In the genomic region with DNA sequence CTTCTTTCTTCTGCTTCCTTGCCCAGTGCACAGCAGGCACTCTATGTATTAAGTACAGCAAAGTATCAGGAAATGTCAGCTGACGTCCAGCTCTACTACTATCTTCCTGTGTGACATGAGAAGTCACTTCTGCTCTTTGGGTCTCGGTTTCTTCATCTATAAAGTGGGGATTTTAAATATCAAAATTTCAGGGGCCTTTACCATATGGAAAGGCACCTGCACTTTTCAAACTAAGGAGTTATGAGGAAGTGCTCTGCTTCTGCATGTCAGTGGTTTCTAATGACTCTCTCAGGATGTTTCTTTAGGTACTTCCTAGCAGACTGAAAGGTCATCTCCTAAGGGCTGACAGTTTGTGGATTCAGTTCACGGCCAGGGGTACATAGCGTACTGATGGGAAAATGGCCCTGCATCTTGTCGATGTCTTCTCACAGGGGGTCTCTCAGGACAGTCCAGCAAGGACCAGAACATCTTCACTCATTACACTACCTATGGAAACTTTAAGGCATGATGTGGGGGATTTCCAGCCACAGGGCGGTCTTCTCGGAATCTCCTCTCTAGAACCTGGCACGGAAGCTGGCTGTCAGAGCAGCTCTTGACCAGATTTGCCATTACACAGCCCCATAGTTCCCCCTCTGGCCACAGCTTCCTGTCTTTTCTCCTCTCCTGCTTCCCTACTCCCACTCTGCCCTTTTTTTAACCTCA, we compare ENCODE assay signal across 1 cellular context.
TF ChIP-seq lines count a peak whose summit lies in the region.

No MANE protein-coding gene starts in this region.

TF ChIP-seq in GM12878, 131 proteins besides CTCF, POLR2A, EP300 and RAD21 (continued from another document):
- TF ChIP-seq, protein P1, sequence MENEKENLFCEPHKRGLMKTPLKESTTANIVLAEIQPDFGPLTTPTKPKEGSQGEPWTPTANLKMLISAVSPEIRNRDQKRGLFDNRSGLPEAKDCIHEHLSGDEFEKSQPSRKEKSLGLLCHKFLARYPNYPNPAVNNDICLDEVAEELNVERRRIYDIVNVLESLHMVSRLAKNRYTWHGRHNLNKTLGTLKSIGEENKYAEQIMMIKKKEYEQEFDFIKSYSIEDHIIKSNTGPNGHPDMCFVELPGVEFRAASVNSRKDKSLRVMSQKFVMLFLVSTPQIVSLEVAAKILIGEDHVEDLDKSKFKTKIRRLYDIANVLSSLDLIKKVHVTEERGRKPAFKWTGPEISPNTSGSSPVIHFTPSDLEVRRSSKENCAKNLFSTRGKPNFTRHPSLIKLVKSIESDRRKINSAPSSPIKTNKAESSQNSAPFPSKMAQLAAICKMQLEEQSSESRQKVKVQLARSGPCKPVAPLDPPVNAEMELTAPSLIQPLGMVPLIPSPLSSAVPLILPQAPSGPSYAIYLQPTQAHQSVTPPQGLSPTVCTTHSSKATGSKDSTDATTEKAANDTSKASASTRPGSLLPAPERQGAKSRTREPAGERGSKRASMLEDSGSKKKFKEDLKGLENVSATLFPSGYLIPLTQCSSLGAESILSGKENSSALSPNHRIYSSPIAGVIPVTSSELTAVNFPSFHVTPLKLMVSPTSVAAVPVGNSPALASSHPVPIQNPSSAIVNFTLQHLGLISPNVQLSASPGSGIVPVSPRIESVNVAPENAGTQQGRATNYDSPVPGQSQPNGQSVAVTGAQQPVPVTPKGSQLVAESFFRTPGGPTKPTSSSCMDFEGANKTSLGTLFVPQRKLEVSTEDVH (IDR thresholded peaks at IDR 0.05; ENCODE audit: low read depth, partially characterized antibody) = no peak
- TF ChIP-seq SPI1 (IDR thresholded peaks at IDR 0.05; ENCODE audit: borderline replicate concordance, insufficient read depth, low read depth, low read length) (peak; percentile 88), IKZF1 (conservative IDR thresholded peaks at IDR 0.05) (peak; percentile 96), ATF7 (IDR thresholded peaks at IDR 0.05; ENCODE audit: low read depth) (peak; percentile 39; the same call in 1 of the 2 replicates), BCL11A (IDR thresholded peaks at IDR 0.05; ENCODE audit: low read depth, low read length) (peak; percentile 76; the same call in 1 of the 2 replicates), POU2F2 (IDR thresholded peaks at IDR 0.05; ENCODE audit: borderline replicate concordance, low read depth, low read length) (0 out of 3 replicates have a peak, but pooled peaks have one; percentile 9), ZSCAN29 (IDR thresholded peaks at IDR 0.05) (no peak), MTA2 (IDR thresholded peaks at IDR 0.05; ENCODE audit: low read depth) (peak; percentile 69), RUNX3 (IDR thresholded peaks at IDR 0.05; ENCODE audit: low read length) (peak; percentile 54), GATAD2B (conservative IDR thresholded peaks at IDR 0.05; ENCODE audit: low read depth) (peak; percentile 71; the same call in 1 of the 2 replicates), NR2F1 (conservative IDR thresholded peaks at IDR 0.05) (peak; percentile 87), NFIC (IDR thresholded peaks at IDR 0.05; ENCODE audit: low read depth, low read length) (peak; percentile 62; the same call in 1 of the 2 replicates), NBN (IDR thresholded peaks at IDR 0.05) (0 out of 2 replicates have a peak, but pooled peaks have one; percentile 23), RELA (IDR thresholded peaks at IDR 0.05; ENCODE audit: borderline replicate concordance, partially characterized antibody) (peak; percentile 81), BMI1 (IDR thresholded peaks at IDR 0.05; ENCODE audit: borderline replicate concordance) (0 out of 2 replicates have a peak, but pooled peaks have one; percentile 20), GABPA (IDR thresholded peaks at IDR 0.05; ENCODE audit: low read depth) (no peak), TARDBP (IDR thresholded peaks at IDR 0.05; ENCODE audit: borderline replicate concordance) (no peak), IKZF2 (IDR thresholded peaks at IDR 0.05) (peak; percentile 94 to 95), PAX5 (IDR thresholded peaks at IDR 0.05; ENCODE audit: borderline replicate concordance, low read depth, low read length) (0 out of 2 replicates have a peak, but pooled peaks have one; percentile 38), TCF12 (IDR thresholded peaks at IDR 0.05; ENCODE audit: low read depth, low read length) (0 out of 2 replicates have a peak, but pooled peaks have one; percentile 53), ZNF24 (IDR thresholded peaks at IDR 0.05) (0 out of 2 replicates have a peak, but pooled peaks have one; percentile 8), DPF2 (IDR thresholded peaks at IDR 0.05) (peak; percentile 75), MTA3 (IDR thresholded peaks at IDR 0.05; ENCODE audit: borderline replicate concordance, low read length) (no peak), BHLHE40 (IDR thresholded peaks at IDR 0.05; ENCODE audit: borderline replicate concordance in 1 of 2, low read depth in 2 of 2, low read length in 1 of 2) (0 out of 4 replicates have a peak, but pooled peaks of 1 of the 2 experiments have one; percentile 28), EED (IDR thresholded peaks at IDR 0.05; ENCODE audit: low read depth) (peak; percentile 79; the same call in 1 of the 2 replicates), NR2C1 (IDR thresholded peaks at IDR 0.05) (no peak)
- TF ChIP-seq, protein P2, sequence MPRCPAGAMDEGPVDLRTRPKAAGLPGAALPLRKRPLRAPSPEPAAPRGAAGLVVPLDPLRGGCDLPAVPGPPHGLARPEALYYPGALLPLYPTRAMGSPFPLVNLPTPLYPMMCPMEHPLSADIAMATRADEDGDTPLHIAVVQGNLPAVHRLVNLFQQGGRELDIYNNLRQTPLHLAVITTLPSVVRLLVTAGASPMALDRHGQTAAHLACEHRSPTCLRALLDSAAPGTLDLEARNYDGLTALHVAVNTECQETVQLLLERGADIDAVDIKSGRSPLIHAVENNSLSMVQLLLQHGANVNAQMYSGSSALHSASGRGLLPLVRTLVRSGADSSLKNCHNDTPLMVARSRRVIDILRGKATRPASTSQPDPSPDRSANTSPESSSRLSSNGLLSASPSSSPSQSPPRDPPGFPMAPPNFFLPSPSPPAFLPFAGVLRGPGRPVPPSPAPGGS (IDR thresholded peaks at IDR 0.05; ENCODE audit: borderline replicate concordance, insufficient read depth, low read depth, low read length, poor library complexity, severe bottlenecking) = no peak
- TF ChIP-seq, protein P3, sequence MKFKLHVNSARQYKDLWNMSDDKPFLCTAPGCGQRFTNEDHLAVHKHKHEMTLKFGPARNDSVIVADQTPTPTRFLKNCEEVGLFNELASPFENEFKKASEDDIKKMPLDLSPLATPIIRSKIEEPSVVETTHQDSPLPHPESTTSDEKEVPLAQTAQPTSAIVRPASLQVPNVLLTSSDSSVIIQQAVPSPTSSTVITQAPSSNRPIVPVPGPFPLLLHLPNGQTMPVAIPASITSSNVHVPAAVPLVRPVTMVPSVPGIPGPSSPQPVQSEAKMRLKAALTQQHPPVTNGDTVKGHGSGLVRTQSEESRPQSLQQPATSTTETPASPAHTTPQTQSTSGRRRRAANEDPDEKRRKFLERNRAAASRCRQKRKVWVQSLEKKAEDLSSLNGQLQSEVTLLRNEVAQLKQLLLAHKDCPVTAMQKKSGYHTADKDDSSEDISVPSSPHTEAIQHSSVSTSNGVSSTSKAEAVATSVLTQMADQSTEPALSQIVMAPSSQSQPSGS (IDR thresholded peaks at IDR 0.05; ENCODE audit: low read length) = peak; percentile 52
- TF ChIP-seq, protein P4, sequence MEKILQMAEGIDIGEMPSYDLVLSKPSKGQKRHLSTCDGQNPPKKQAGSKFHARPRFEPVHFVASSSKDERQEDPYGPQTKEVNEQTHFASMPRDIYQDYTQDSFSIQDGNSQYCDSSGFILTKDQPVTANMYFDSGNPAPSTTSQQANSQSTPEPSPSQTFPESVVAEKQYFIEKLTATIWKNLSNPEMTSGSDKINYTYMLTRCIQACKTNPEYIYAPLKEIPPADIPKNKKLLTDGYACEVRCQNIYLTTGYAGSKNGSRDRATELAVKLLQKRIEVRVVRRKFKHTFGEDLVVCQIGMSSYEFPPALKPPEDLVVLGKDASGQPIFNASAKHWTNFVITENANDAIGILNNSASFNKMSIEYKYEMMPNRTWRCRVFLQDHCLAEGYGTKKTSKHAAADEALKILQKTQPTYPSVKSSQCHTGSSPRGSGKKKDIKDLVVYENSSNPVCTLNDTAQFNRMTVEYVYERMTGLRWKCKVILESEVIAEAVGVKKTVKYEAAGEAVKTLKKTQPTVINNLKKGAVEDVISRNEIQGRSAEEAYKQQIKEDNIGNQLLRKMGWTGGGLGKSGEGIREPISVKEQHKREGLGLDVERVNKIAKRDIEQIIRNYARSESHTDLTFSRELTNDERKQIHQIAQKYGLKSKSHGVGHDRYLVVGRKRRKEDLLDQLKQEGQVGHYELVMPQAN (conservative IDR thresholded peaks at IDR 0.05) = peak; percentile 54
- TF ChIP-seq, protein P5, sequence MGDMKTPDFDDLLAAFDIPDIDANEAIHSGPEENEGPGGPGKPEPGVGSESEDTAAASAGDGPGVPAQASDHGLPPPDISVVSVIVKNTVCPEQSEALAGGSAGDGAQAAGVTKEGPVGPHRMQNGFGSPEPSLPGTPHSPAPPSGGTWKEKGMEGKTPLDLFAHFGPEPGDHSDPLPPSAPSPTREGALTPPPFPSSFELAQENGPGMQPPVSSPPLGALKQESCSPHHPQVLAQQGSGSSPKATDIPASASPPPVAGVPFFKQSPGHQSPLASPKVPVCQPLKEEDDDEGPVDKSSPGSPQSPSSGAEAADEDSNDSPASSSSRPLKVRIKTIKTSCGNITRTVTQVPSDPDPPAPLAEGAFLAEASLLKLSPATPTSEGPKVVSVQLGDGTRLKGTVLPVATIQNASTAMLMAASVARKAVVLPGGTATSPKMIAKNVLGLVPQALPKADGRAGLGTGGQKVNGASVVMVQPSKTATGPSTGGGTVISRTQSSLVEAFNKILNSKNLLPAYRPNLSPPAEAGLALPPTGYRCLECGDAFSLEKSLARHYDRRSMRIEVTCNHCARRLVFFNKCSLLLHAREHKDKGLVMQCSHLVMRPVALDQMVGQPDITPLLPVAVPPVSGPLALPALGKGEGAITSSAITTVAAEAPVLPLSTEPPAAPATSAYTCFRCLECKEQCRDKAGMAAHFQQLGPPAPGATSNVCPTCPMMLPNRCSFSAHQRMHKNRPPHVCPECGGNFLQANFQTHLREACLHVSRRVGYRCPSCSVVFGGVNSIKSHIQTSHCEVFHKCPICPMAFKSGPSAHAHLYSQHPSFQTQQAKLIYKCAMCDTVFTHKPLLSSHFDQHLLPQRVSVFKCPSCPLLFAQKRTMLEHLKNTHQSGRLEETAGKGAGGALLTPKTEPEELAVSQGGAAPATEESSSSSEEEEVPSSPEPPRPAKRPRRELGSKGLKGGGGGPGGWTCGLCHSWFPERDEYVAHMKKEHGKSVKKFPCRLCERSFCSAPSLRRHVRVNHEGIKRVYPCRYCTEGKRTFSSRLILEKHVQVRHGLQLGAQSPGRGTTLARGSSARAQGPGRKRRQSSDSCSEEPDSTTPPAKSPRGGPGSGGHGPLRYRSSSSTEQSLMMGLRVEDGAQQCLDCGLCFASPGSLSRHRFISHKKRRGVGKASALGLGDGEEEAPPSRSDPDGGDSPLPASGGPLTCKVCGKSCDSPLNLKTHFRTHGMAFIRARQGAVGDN (IDR thresholded peaks at IDR 0.05) = 0 out of 2 replicates have a peak, but pooled peaks have one; percentile 37
- TF ChIP-seq, protein P6, sequence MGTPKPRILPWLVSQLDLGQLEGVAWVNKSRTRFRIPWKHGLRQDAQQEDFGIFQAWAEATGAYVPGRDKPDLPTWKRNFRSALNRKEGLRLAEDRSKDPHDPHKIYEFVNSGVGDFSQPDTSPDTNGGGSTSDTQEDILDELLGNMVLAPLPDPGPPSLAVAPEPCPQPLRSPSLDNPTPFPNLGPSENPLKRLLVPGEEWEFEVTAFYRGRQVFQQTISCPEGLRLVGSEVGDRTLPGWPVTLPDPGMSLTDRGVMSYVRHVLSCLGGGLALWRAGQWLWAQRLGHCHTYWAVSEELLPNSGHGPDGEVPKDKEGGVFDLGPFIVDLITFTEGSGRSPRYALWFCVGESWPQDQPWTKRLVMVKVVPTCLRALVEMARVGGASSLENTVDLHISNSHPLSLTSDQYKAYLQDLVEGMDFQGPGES (IDR thresholded peaks at IDR 0.05) = no peak
- TF ChIP-seq, protein P7, sequence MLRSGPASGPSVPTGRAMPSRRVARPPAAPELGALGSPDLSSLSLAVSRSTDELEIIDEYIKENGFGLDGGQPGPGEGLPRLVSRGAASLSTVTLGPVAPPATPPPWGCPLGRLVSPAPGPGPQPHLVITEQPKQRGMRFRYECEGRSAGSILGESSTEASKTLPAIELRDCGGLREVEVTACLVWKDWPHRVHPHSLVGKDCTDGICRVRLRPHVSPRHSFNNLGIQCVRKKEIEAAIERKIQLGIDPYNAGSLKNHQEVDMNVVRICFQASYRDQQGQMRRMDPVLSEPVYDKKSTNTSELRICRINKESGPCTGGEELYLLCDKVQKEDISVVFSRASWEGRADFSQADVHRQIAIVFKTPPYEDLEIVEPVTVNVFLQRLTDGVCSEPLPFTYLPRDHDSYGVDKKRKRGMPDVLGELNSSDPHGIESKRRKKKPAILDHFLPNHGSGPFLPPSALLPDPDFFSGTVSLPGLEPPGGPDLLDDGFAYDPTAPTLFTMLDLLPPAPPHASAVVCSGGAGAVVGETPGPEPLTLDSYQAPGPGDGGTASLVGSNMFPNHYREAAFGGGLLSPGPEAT (IDR thresholded peaks at IDR 0.05; ENCODE audit: low read depth) = peak; percentile 95
- TF ChIP-seq, protein P8, sequence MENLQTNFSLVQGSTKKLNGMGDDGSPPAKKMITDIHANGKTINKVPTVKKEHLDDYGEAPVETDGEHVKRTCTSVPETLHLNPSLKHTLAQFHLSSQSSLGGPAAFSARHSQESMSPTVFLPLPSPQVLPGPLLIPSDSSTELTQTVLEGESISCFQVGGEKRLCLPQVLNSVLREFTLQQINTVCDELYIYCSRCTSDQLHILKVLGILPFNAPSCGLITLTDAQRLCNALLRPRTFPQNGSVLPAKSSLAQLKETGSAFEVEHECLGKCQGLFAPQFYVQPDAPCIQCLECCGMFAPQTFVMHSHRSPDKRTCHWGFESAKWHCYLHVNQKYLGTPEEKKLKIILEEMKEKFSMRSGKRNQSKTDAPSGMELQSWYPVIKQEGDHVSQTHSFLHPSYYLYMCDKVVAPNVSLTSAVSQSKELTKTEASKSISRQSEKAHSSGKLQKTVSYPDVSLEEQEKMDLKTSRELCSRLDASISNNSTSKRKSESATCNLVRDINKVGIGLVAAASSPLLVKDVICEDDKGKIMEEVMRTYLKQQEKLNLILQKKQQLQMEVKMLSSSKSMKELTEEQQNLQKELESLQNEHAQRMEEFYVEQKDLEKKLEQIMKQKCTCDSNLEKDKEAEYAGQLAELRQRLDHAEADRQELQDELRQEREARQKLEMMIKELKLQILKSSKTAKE (IDR thresholded peaks at IDR 0.05; ENCODE audit: low read depth, poor library complexity, severe bottlenecking) = peak; percentile 46
- TF ChIP-seq, protein P9, sequence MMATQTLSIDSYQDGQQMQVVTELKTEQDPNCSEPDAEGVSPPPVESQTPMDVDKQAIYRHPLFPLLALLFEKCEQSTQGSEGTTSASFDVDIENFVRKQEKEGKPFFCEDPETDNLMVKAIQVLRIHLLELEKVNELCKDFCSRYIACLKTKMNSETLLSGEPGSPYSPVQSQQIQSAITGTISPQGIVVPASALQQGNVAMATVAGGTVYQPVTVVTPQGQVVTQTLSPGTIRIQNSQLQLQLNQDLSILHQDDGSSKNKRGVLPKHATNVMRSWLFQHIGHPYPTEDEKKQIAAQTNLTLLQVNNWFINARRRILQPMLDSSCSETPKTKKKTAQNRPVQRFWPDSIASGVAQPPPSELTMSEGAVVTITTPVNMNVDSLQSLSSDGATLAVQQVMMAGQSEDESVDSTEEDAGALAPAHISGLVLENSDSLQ (IDR thresholded peaks at IDR 0.05) = peak; percentile 69
